Comparison of ENCODE assay signal across 8 cellular contexts in the genomic region with DNA sequence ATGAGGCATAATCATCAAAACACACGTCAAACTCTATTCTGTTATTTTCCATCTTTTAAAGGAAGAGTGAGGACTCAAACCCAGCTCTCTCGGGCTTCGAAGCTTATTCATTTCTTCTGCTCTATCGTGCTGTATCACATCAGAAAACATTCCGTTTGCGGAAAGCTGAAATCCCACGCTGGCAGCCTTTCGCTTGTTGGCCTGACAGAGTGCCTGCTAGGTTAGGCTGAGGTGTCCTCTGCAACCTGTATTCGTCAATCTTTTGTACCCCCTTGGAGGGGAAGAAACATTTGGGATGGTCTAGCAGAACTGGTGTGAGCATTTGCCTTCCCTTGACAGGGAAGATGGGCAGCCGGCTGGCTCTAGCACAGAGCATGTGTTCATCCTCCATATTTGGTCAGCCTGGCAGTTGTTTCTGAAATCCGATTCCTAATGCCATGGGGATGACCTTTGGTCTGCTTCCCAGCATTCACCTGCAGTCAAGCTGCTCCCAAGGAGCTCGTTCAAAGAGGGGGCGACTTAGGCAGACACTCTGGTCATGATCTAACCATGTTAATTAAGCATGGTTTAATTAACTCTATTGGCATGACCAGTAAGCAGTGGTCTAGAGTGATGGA. TPM values are rescaled to one million over a fixed set of nuclear protein-coding genes. Genes with fewer than 3 reads are reported as not detected.
A peak's percentile ranks its signal among the peaks of the same experiment; 100 is the strongest.
DNase-seq lines count a peak whose midpoint lies in the region; ATAC-seq and TF ChIP-seq lines count a peak whose summit lies in the region.
"Had no signal": no experiment of that assay in that cellular context is flagged by ENCODE, and none has a peak within 500 bp of the region (broad histone marks: within the 10 kb centered on the region; RNA-seq: fewer than 3 reads in every experiment).

No MANE protein-coding gene starts in this region.

- 29 to 34% methylated on average over 13 of the region's 13 CpGs for WGBS in body of pancreas, 2 donors
- 49 to 66% methylated on average over 13 of the region's 13 CpGs for WGBS in thyroid gland, 2 donors

- intact Hi-C loops in body of pancreas (cut with DNase I): no loop called here
- intact Hi-C loops in thyroid gland (cut with DNase I): no loop called here

- TF ChIP-seq POLR2A in body of pancreas (IDR thresholded peaks at IDR 0.05) (peak in 1 of 3 donors; percentile 30), thyroid gland (IDR thresholded peaks at IDR 0.05) (no peak)

- H3K9me3 ChIP-seq in body of pancreas: no peaks in the 10 kb centered on the region
- no peaks in the 10 kb centered on the region for H3K9me3 ChIP-seq in thyroid gland

- DNase-seq in LoVo (ENCODE audit: low spot score): peak; percentile 44
- DNase-seq in body of pancreas: peak; percentile 66 to 81 (median 78)
- peak; percentile 94 for DNase-seq in left kidney (ENCODE audit: low read depth, low spot score)
- peak in 1 of 2 donors; percentile 37 for DNase-seq in thyroid gland
- DNase-seq in activated naive CD4-positive, alpha-beta T cell treated with Interleukin-2 at 50 U/mL for 16 hours: no peak
- no peak for DNase-seq in activated CD4-positive, CD25-positive, alpha-beta regulatory T cell treated with anti-CD3 and anti-CD28 coated beads, Interleukin-2, amount 50 U/mL, for 72 hours
- DNase-seq: activated CD8-positive, alpha-beta memory T cell treated with anti-CD3 and anti-CD28 coated beads, Interleukin-2, amount 10 ng/mL, durations not matched to agents 7 days and 5 days had no signal

- H3K4me3 ChIP-seq in body of pancreas (no peak overlapping the region), thyroid gland (replicated peaks in 1 of 3) (no peak overlapping the region)

- H3K4me1 ChIP-seq in body of pancreas: peaks cover 28% of the 10 kb centered on the region
- peaks cover 8 to 17% of the 10 kb centered on the region in 2 donors for H3K4me1 ChIP-seq in thyroid gland

- TF ChIP-seq CTCF in body of pancreas (IDR thresholded peaks at IDR 0.05): no peak
- TF ChIP-seq CTCF in thyroid gland (IDR thresholded peaks at IDR 0.05): no peak

- peak; percentile 92 for ATAC-seq in body of pancreas
- no peak for ATAC-seq in GM21528 (IDR thresholded peaks at IDR 0.05; ENCODE audit: low FRiP score, unreplicated experiment)
- ATAC-seq: activated CD8-positive, alpha-beta memory T cell treated with anti-CD3 and anti-CD28 coated beads, Interleukin-2, amount 10 ng/mL, durations not matched to agents 7 days and 5 days had no signal

- H3K27ac ChIP-seq in body of pancreas: peak overlapping the region; percentile 19 to 74 (median 52)
- H3K27ac ChIP-seq in thyroid gland: peak overlapping the region; percentile 65 to 86 (median 83)

- H3K36me3 ChIP-seq in body of pancreas (replicated peaks in 1 of 2; ENCODE audit: insufficient read depth in 1 of 2, low read depth in 2 of 2) (no peaks in the 10 kb centered on the region), thyroid gland (no peaks in the 10 kb centered on the region)

- H3K27me3 ChIP-seq in body of pancreas: no peaks in the 10 kb centered on the region
- H3K27me3 ChIP-seq in thyroid gland: no peaks in the 10 kb centered on the region

RNA-seq across cellular contexts. Expression of a gene that starts 55.2 kb away (rescaled TPM):
- total RNA-seq in body of pancreas (10 to 100 TPM; 29.0 to 38.7 TPM), thyroid gland (100 to 1,000 TPM in 3 of 4 donors, 10 to 100 TPM in 1; 95.9 to 122 (median 114) TPM)
- total RNA-seq: activated CD8-positive, alpha-beta memory T cell treated with anti-CD3 and anti-CD28 coated beads, Interleukin-2, amount 10 ng/mL, durations not matched to agents 7 days and 5 days had no signal

Comparison
In these comparisons a context has a peak if more than half of its experiments do, and no peak if none do; other contexts are left out.
1. DNase-seq: peak in LoVo (single experiment), body of pancreas (4 of 4) and left kidney (single experiment); none in activated naive CD4-positive, alpha-beta T cell treated with Interleukin-2 at 50 U/mL for 16 hours (single experiment) and activated CD4-positive, CD25-positive, alpha-beta regulatory T cell treated with anti-CD3 and anti-CD28 coated beads, Interleukin-2, amount 50 U/mL, for 72 hours (single experiment).